ENCODE assay signal across 8 cellular contexts in the genomic region with DNA sequence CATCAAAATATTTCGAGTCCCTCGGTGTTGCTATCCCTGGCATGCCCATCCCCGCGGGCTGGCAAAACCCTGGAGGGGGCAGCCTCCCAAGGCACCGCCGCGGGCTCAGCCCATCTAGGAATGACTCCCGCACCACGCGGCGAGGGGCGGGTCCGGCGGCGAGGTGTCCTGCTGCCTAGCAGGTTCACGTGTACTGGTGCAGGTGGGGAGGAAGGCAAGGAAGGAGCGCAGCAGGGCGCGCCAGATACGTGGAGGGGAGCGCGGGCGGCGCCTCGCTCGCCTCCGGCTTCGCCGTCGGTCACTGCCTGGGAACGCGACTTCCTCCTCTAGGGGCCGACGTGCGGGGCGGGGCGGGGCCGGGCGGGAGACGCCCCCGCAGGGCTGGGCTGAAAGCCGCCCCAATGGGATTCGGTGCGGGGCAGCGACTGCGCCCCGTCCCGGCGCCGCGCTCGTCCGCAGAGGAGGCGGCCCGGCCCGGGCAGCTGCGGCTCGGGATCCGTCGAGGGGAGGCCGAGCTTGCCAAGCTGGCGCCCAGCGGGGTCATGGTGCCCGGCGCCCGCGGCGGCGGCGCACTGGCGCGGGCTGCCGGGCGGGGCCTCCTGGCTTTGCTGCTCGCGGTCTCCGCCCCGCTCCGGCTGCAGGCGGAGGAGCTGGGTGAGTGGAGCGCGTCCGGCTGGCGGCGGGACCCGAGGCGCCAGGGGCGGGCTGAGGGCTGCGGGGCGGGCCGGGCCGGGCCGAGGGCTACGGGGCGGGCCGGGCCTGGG. TPM values are rescaled to one million over a fixed set of nuclear protein-coding genes. Genes with fewer than 3 reads are reported as not detected.
DNase-seq lines count a peak whose midpoint lies in the region; ATAC-seq, FAIRE-seq and TF ChIP-seq lines count a peak whose summit lies in the region.

A gene (plus strand): TSS at position 435 of the 764 bp plus-strand sequence. CDS start 108 bp downstream, at position 543.

- H3K9me3 ChIP-seq in A549 (peaks cover 4% of the 10 kb centered on the region; the same call in 1 of the 3 replicates), left lung (no peaks in the 10 kb centered on the region)

- H3K27ac ChIP-seq in A549: peak within 1 kb of the TSS; percentile 94 to 99
- H3K27ac ChIP-seq in left lung: peak within 1 kb of the TSS; percentile 82 to 91

- peak; percentile 85 to 89 for ATAC-seq in A549
- peak; percentile 63 for ATAC-seq in GM18520 (IDR thresholded peaks at IDR 0.05; ENCODE audit: unreplicated experiment)
- ATAC-seq in HG02981 (IDR thresholded peaks at IDR 0.05; ENCODE audit: unreplicated experiment): peak; percentile 75
- peak; percentile 85 for ATAC-seq in left lung

- 0 out of 5 replicates have a peak, but pooled peaks of 1 of the 2 experiments have one; percentile 15 for TF ChIP-seq RAD21 in A549 (conservative IDR thresholded peaks at IDR 0.05 in 1 of 2, IDR thresholded peaks at IDR 0.05 in 1 of 2)

- CTCF ChIA-PET in A549 (lab: Yijun Ruan, JAX): interaction anchor here (0.8 to 1.3 kb wide), 7 partner anchors 14 to 138 kb away, joined by 3 to 6 read pairs (median 4); no protein-coding TSS in a partner anchor

- H3K4me3 ChIP-seq in A549: peak within 1 kb of the TSS; percentile 82
- peak within 1 kb of the TSS; percentile 57 to 62 for H3K4me3 ChIP-seq in left lung

- H3K4me1 ChIP-seq in A549 (peaks cover 32% of the 10 kb centered on the region; the same call in 2 of the 3 replicates), left lung (peaks cover 2 to 42% of the 10 kb centered on the region in 2 donors)

- no peak for TF ChIP-seq EP300 in A549 (IDR thresholded peaks at IDR 0.05)

- FAIRE-seq in A549 (lab: Jason Lieb, UNC): no peak

- peak within 1 kb of the TSS; percentile 85 for H3K4me2 ChIP-seq in A549

- 0% methylated on average over 4 of the region's 96 CpGs for WGBS in A549 (ENCODE audit: missing lambda C conversion rate)

- intact Hi-C loops in left lung (cut with DNase I): no loop called here

- TF ChIP-seq CTCF in A549 (IDR thresholded peaks at IDR 0.05) (no peak), left lung (IDR thresholded peaks at IDR 0.05) (no peak)

- POLR2A ChIA-PET in A549 (lab: Yijun Ruan, JAX): interaction anchor here (0.5 to 2.1 kb wide), 8 partner anchors 11 to 235 kb away, joined by 3 to 14 read pairs (median 3); no protein-coding TSS in a partner anchor

- peak; percentile 75 for TF ChIP-seq POLR2A in A549 (IDR thresholded peaks at IDR 0.05; ENCODE audit: low read length)

- DNase-seq in A549 (ENCODE audit: low read depth in 1 of 2, low spot score in 1 of 2) (peak; percentile 58 to 69), NCI-H345 treated with DMSO at 0.1 percent for 48 hours (lab: John Stamatoyannopoulos, UW; ENCODE audit: unreplicated experiment) (peak; percentile 34), dermis blood vessel endothelial cell (peak; percentile 86), left lung (peak; percentile 85 to 94)
- DNase-seq in activated CD4-positive, alpha-beta T cell treated with anti-CD3 and anti-CD28 coated beads for 48 hours: peak; percentile 60
- DNase-seq in stimulated activated CD4-positive, alpha-beta T cell treated with anti-CD3 and anti-CD28 coated beads, Interleukin-4, amount 100 ng/mL, for 1 hour: peak; percentile 55

- H3K36me3 ChIP-seq in left lung: no peaks in the 10 kb centered on the region

- peaks cover 0 to 47% of the 10 kb centered on the region in 2 donors for H3K27me3 ChIP-seq in left lung

TF ChIP-seq in A549, 52 proteins besides CTCF, POLR2A, EP300 and RAD21:
- no peak for TF ChIP-seq HOXB13 (CRISPR knock-in tag; IDR thresholded peaks at IDR 0.05; ENCODE audit: low read depth)
- no peak for TF ChIP-seq HEYL (CRISPR knock-in tag; IDR thresholded peaks at IDR 0.05)
- TF ChIP-seq, protein P1, sequence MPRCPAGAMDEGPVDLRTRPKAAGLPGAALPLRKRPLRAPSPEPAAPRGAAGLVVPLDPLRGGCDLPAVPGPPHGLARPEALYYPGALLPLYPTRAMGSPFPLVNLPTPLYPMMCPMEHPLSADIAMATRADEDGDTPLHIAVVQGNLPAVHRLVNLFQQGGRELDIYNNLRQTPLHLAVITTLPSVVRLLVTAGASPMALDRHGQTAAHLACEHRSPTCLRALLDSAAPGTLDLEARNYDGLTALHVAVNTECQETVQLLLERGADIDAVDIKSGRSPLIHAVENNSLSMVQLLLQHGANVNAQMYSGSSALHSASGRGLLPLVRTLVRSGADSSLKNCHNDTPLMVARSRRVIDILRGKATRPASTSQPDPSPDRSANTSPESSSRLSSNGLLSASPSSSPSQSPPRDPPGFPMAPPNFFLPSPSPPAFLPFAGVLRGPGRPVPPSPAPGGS (IDR thresholded peaks at IDR 0.05): peak; percentile 81; the same call in 2 of the 3 replicates
- TF ChIP-seq, protein P2, sequence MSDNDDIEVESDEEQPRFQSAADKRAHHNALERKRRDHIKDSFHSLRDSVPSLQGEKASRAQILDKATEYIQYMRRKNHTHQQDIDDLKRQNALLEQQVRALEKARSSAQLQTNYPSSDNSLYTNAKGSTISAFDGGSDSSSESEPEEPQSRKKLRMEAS (IDR thresholded peaks at IDR 0.05): peak; percentile 81
- TF ChIP-seq FOSL2 (IDR thresholded peaks at IDR 0.05): no peak
- no peak for TF ChIP-seq FOSL2 (CRISPR knock-in tag; IDR thresholded peaks at IDR 0.05)
- peak; percentile 57; the same call in 1 of the 2 replicates for TF ChIP-seq PHF8 (IDR thresholded peaks at IDR 0.05; ENCODE audit: borderline replicate concordance, low read depth)
- TF ChIP-seq, protein P3, sequence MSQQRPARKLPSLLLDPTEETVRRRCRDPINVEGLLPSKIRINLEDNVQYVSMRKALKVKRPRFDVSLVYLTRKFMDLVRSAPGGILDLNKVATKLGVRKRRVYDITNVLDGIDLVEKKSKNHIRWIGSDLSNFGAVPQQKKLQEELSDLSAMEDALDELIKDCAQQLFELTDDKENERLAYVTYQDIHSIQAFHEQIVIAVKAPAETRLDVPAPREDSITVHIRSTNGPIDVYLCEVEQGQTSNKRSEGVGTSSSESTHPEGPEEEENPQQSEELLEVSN (IDR thresholded peaks at IDR 0.05; ENCODE audit: borderline replicate concordance, low read depth): peak; percentile 30; the same call in 1 of the 2 replicates
- TF ChIP-seq JUN (IDR thresholded peaks at IDR 0.05): peak; percentile 51 to 85; a peak in 4 of 5 replicates

RNA-seq across cellular contexts. Expression of the gene that starts here (rescaled TPM):
- polyA plus RNA-seq in A549 (2011; rRNA removed) (39.3 and 49.1 TPM in 2 replicates), A549 (2017; fragmentation: RNase III; extraction: RNeasy Plus Mini Kit Qiagen cat#74134 plus additional on column Dnase treatment) (48.0 to 60.4 TPM (median 58.4 TPM) in 3 replicates)
- polyA plus RNA-seq in A549 (2012; cell fraction: cytosol; rRNA removed): 14.1 and 18.1 TPM in 2 replicates
- polyA plus RNA-seq in A549 (2012; cell fraction: nucleus; rRNA removed): 37.0 and 37.9 TPM in 2 replicates
- 31.1 and 35.7 TPM in 2 replicates for polyA minus RNA-seq in A549 (2011; rRNA and poly(A)+ RNA removed)
- total RNA-seq in dermis blood vessel endothelial cell (35.1 and 41.1 TPM in 2 replicates), left lung (10 to 100 TPM; 20.8 to 55.8 TPM)

Comparison
In these comparisons a context has a peak if more than half of its experiments do, and no peak if none do; other contexts are left out.
1. Peak in every context shown above with its lines: DNase-seq, ATAC-seq, H3K4me3 ChIP-seq and H3K27ac ChIP-seq.
2. DNase-seq: peak in every context shown above with its lines; median percentile 90 in left lung; 86 in dermis blood vessel endothelial cell; 64 in A549; 60 in activated CD4-positive, alpha-beta T cell treated with anti-CD3 and anti-CD28 coated beads for 48 hours; 55 in stimulated activated CD4-positive, alpha-beta T cell treated with anti-CD3 and anti-CD28 coated beads, Interleukin-4, amount 100 ng/mL, for 1 hour; 34 in NCI-H345 treated with DMSO at 0.1 percent for 48 hours.